In genomic region chr11:95465887-95466286, GRCh38 we compare ENCODE assay signal across 20 cellular contexts.
"Had no signal": no experiment of that assay in that cellular context is flagged by ENCODE, and none has a peak within 500 bp of the region (broad histone marks: within the 10 kb centered on the region; RNA-seq: fewer than 3 reads in every experiment).

No MANE protein-coding gene starts in this region.

- DNase-seq: activated CD4-positive, alpha-beta T cell treated with anti-CD3 and anti-CD28 coated beads, Interleukin-2, amount 50 U/mL, for 4 hours; activated CD4-positive, CD25-positive, alpha-beta regulatory T cell treated with anti-CD3 and anti-CD28 coated beads, Interleukin-2, amount 50 U/mL, for 72 hours; activated CD8-positive, alpha-beta memory T cell treated with anti-CD3 and anti-CD28 coated beads, Interleukin-2, amount 10 ng/mL, durations not matched to agents 7 days and 5 days; activated gamma-delta T cell; activated naive CD8-positive, alpha-beta T cell treated with anti-CD3 and anti-CD28 coated beads, Interleukin-2, amount 10 ng/mL, durations not matched to agents 7 days and 5 days; activated T-cell treated with anti-CD3 and anti-CD28 coated beads, Interleukin-2, amount 50 U/mL, for 24 hours; anterior cingulate cortex; endodermal cell; hypothalamus; left cardiac atrium; naive B cell; nucleus accumbens; spleen; stimulated activated CD4-positive, alpha-beta T cell treated with anti-CD3 and anti-CD28 coated beads, Interleukin-1b, Interleukin-23, amount 100 ng/mL, for 48 hours; trophoblast cell had no signal

- H3K9me3 Mint-ChIP-seq: activated T-cell treated with anti-CD3 and anti-CD28 coated beads, Interleukin-2, amount 50 U/mL, for 24 hours; endodermal cell had no signal

- H3K36me3 ChIP-seq: breast epithelium, prostate gland, spleen had no signal

- ATAC-seq: activated CD8-positive, alpha-beta memory T cell treated with anti-CD3 and anti-CD28 coated beads, Interleukin-2, amount 10 ng/mL, durations not matched to agents 7 days and 5 days; left cardiac atrium; sciatic nerve; stimulated activated memory B cell treated with anti-CD40 and anti-IgM and Interleukin-4, amounts not matched to agents 10 μg/mL and 1 μg/mL and 100 μg/mL, for 72 hours had no signal

- H3K27ac Mint-ChIP-seq: activated CD8-positive, alpha-beta memory T cell treated with anti-CD3 and anti-CD28 coated beads, Interleukin-2, amount 10 ng/mL, durations not matched to agents 7 days and 5 days; activated naive CD8-positive, alpha-beta T cell treated with anti-CD3 and anti-CD28 coated beads, Interleukin-2, amount 10 ng/mL, durations not matched to agents 7 days and 5 days; activated T-cell treated with anti-CD3 and anti-CD28 coated beads, Interleukin-2, amount 50 U/mL, for 24 hours; endodermal cell; stimulated activated memory B cell treated with anti-CD40 and anti-IgM and Interleukin-4, amounts not matched to agents 10 μg/mL and 1 μg/mL and 100 μg/mL, for 72 hours had no signal

- H3K9me3 ChIP-seq: breast epithelium, prostate gland, spleen had no signal

- H3K4me3 ChIP-seq: breast epithelium, lung, prostate gland, spleen had no signal

- H3K4me1 ChIP-seq: breast epithelium, prostate gland had no signal

- H3K27ac ChIP-seq: breast epithelium, prostate gland, spleen had no signal

- H3K36me3 Mint-ChIP-seq: activated CD8-positive, alpha-beta memory T cell treated with anti-CD3 and anti-CD28 coated beads, Interleukin-2, amount 10 ng/mL, durations not matched to agents 7 days and 5 days; activated naive CD8-positive, alpha-beta T cell treated with anti-CD3 and anti-CD28 coated beads, Interleukin-2, amount 10 ng/mL, durations not matched to agents 7 days and 5 days; naive B cell; stimulated activated memory B cell treated with anti-CD40 and anti-IgM and Interleukin-4, amounts not matched to agents 10 μg/mL and 1 μg/mL and 100 μg/mL, for 72 hours had no signal

- H3K27me3 ChIP-seq: breast epithelium, spleen had no signal
